1 cellular context compared by ENCODE assay signal in genomic region chr17:48478224-48479013, GRCh38.
TF ChIP-seq lines count a peak whose summit lies in the region.

No MANE protein-coding gene starts in this region.

TF ChIP-seq in K562, 482 proteins besides CTCF, POLR2A, EP300 and RAD21 (continued from another document and continues in another):
- TF ChIP-seq, protein P1, sequence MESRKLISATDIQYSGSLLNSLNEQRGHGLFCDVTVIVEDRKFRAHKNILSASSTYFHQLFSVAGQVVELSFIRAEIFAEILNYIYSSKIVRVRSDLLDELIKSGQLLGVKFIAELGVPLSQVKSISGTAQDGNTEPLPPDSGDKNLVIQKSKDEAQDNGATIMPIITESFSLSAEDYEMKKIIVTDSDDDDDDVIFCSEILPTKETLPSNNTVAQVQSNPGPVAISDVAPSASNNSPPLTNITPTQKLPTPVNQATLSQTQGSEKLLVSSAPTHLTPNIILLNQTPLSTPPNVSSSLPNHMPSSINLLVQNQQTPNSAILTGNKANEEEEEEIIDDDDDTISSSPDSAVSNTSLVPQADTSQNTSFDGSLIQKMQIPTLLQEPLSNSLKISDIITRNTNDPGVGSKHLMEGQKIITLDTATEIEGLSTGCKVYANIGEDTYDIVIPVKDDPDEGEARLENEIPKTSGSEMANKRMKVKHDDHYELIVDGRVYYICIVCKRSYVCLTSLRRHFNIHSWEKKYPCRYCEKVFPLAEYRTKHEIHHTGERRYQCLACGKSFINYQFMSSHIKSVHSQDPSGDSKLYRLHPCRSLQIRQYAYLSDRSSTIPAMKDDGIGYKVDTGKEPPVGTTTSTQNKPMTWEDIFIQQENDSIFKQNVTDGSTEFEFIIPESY (CRISPR knock-in tag; IDR thresholded peaks at IDR 0.05): no peak
- TF ChIP-seq, protein P2, sequence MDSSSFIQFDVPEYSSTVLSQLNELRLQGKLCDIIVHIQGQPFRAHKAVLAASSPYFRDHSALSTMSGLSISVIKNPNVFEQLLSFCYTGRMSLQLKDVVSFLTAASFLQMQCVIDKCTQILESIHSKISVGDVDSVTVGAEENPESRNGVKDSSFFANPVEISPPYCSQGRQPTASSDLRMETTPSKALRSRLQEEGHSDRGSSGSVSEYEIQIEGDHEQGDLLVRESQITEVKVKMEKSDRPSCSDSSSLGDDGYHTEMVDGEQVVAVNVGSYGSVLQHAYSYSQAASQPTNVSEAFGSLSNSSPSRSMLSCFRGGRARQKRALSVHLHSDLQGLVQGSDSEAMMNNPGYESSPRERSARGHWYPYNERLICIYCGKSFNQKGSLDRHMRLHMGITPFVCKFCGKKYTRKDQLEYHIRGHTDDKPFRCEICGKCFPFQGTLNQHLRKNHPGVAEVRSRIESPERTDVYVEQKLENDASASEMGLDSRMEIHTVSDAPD (CRISPR knock-in tag; IDR thresholded peaks at IDR 0.05): no peak
- TF ChIP-seq CEBPG (CRISPR knock-in tag; IDR thresholded peaks at IDR 0.05): peak; percentile 58; the same call in 1 of the 2 replicates
- peak; percentile 65 to 72 for TF ChIP-seq CEBPG (tag; conservative IDR thresholded peaks at IDR 0.05 in 1 of 2, IDR thresholded peaks at IDR 0.05 in 1 of 2)
- TF ChIP-seq ZNF695 (CRISPR knock-in tag; IDR thresholded peaks at IDR 0.05): no peak
- no peak for TF ChIP-seq ZNF75A (CRISPR knock-in tag; IDR thresholded peaks at IDR 0.05)
- TF ChIP-seq ZNF583 (CRISPR knock-in tag; IDR thresholded peaks at IDR 0.05): no peak
- TF ChIP-seq MAFG (tag; conservative IDR thresholded peaks at IDR 0.05): no peak
- peak in 1 of 2 experiments; percentile 26; a peak in 1 of 3 replicates for TF ChIP-seq CBX3 (IDR thresholded peaks at IDR 0.05; ENCODE audit: borderline replicate concordance in 1 of 2, low read length in 2 of 2)
- TF ChIP-seq E2F3 (CRISPR knock-in tag; IDR thresholded peaks at IDR 0.05): no peak
- TF ChIP-seq PREB (CRISPR knock-in tag; IDR thresholded peaks at IDR 0.05): no peak
- TF ChIP-seq ZNF224 (CRISPR knock-in tag; IDR thresholded peaks at IDR 0.05): no peak
- TF ChIP-seq LCOR (CRISPR knock-in tag; IDR thresholded peaks at IDR 0.05): no peak
- no peak for TF ChIP-seq SRSF7 (optimal IDR thresholded peaks at IDR 0.05; ENCODE audit: low read depth, low read length)
- peak in 1 of 2 experiments; percentile 85; a peak in 1 of 4 replicates for TF ChIP-seq KDM4B (IDR thresholded peaks at IDR 0.05; ENCODE audit: borderline replicate concordance in 2 of 2, low read depth in 1 of 2)
- TF ChIP-seq ZC3H4 (CRISPR knock-in tag; IDR thresholded peaks at IDR 0.05; ENCODE audit: borderline replicate concordance): no peak
- TF ChIP-seq GATAD2A (IDR thresholded peaks at IDR 0.05): no peak; the same call in 1 of the 2 replicates
- no peak for TF ChIP-seq ZNF280B (CRISPR knock-in tag; IDR thresholded peaks at IDR 0.05)
- TF ChIP-seq MCM5 (IDR thresholded peaks at IDR 0.05; ENCODE audit: low read depth): no peak
- peak; percentile 58 to 99 for TF ChIP-seq KDM1A (IDR thresholded peaks at IDR 0.05)
- TF ChIP-seq NR2C2 (CRISPR knock-in tag; IDR thresholded peaks at IDR 0.05): no peak
- TF ChIP-seq NR2C2 (tag; IDR thresholded peaks at IDR 0.05): peak; percentile 48
- no peak for TF ChIP-seq KAT2B (IDR thresholded peaks at IDR 0.05; ENCODE audit: low read depth, low read length)
- no peak for TF ChIP-seq ZNF212 (CRISPR knock-in tag; IDR thresholded peaks at IDR 0.05)
- TF ChIP-seq ZNF134 (CRISPR knock-in tag; conservative IDR thresholded peaks at IDR 0.05): no peak
- TF ChIP-seq, protein P3, sequence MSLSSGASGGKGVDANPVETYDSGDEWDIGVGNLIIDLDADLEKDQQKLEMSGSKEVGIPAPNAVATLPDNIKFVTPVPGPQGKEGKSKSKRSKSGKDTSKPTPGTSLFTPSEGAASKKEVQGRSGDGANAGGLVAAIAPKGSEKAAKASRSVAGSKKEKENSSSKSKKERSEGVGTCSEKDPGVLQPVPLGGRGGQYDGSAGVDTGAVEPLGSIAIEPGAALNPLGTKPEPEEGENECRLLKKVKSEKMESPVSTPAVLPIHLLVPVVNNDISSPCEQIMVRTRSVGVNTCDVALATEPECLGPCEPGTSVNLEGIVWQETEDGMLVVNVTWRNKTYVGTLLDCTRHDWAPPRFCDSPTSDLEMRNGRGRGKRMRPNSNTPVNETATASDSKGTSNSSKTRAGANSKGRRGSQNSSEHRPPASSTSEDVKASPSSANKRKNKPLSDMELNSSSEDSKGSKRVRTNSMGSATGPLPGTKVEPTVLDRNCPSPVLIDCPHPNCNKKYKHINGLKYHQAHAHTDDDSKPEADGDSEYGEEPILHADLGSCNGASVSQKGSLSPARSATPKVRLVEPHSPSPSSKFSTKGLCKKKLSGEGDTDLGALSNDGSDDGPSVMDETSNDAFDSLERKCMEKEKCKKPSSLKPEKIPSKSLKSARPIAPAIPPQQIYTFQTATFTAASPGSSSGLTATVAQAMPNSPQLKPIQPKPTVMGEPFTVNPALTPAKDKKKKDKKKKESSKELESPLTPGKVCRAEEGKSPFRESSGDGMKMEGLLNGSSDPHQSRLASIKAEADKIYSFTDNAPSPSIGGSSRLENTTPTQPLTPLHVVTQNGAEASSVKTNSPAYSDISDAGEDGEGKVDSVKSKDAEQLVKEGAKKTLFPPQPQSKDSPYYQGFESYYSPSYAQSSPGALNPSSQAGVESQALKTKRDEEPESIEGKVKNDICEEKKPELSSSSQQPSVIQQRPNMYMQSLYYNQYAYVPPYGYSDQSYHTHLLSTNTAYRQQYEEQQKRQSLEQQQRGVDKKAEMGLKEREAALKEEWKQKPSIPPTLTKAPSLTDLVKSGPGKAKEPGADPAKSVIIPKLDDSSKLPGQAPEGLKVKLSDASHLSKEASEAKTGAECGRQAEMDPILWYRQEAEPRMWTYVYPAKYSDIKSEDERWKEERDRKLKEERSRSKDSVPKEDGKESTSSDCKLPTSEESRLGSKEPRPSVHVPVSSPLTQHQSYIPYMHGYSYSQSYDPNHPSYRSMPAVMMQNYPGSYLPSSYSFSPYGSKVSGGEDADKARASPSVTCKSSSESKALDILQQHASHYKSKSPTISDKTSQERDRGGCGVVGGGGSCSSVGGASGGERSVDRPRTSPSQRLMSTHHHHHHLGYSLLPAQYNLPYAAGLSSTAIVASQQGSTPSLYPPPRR (CRISPR knock-in tag; IDR thresholded peaks at IDR 0.05; ENCODE audit: borderline replicate concordance): peak; percentile 25; the same call in 1 of the 2 replicates
- TF ChIP-seq ZNF384 (IDR thresholded peaks at IDR 0.05; ENCODE audit: low read depth, low read length): no peak
- TF ChIP-seq SIRT6 (IDR thresholded peaks at IDR 0.05; ENCODE audit: low read depth, low read length): no peak
- TF ChIP-seq ZFP1 (CRISPR knock-in tag; IDR thresholded peaks at IDR 0.05): no peak
- no peak for TF ChIP-seq SAFB2 (IDR thresholded peaks at IDR 0.05; ENCODE audit: borderline replicate concordance, low read depth, low read length, severe bottlenecking)
- no peak for TF ChIP-seq ZKSCAN3 (CRISPR knock-in tag; IDR thresholded peaks at IDR 0.05)
- no peak for TF ChIP-seq ZNF347 (CRISPR knock-in tag; IDR thresholded peaks at IDR 0.05; ENCODE audit: low read depth)
- peak; percentile 81 for TF ChIP-seq LEF1 (IDR thresholded peaks at IDR 0.05)
- no peak for TF ChIP-seq DEAF1 (CRISPR knock-in tag; IDR thresholded peaks at IDR 0.05)
- peak; percentile 63 for TF ChIP-seq GATAD2B (IDR thresholded peaks at IDR 0.05; ENCODE audit: borderline replicate concordance)
- TF ChIP-seq PTRF (tag; IDR thresholded peaks at IDR 0.05): no peak
- TF ChIP-seq POLR2H (tag; IDR thresholded peaks at IDR 0.05; ENCODE audit: low read depth): no peak
- no peak for TF ChIP-seq HNRNPL (IDR thresholded peaks at IDR 0.05; ENCODE audit: low read depth, low read length)
- peak; percentile 92 for TF ChIP-seq CBFA2T3 (IDR thresholded peaks at IDR 0.05)
- TF ChIP-seq TEAD2 (tag; IDR thresholded peaks at IDR 0.05): no peak
- no peak for TF ChIP-seq SMARCA5 (IDR thresholded peaks at IDR 0.05)
- TF ChIP-seq SPI1 (IDR thresholded peaks at IDR 0.05; ENCODE audit: borderline replicate concordance, low read depth, low read length): peak; percentile 73
- no peak for TF ChIP-seq ZNF253 (CRISPR knock-in tag; conservative IDR thresholded peaks at IDR 0.05)
- TF ChIP-seq ZNF512 (tag; IDR thresholded peaks at IDR 0.05): no peak
- no peak for TF ChIP-seq HDAC8 (tag; IDR thresholded peaks at IDR 0.05)
- TF ChIP-seq HDAC6 (IDR thresholded peaks at IDR 0.05; ENCODE audit: low read depth, low read length): no peak
- TF ChIP-seq DLX4 (CRISPR knock-in tag; IDR thresholded peaks at IDR 0.05): no peak
- TF ChIP-seq NFE2 (IDR thresholded peaks at IDR 0.05; ENCODE audit: low read depth): peak; percentile 35; the same call in 1 of the 2 replicates
- no peak for TF ChIP-seq ZNF324 (CRISPR knock-in tag; IDR thresholded peaks at IDR 0.05)
- 0 out of 2 replicates have a peak, but pooled peaks have one; percentile 29 for TF ChIP-seq RBFOX2 (IDR thresholded peaks at IDR 0.05; ENCODE audit: low read depth, low read length)
- no peak for TF ChIP-seq ZBTB5 (IDR thresholded peaks at IDR 0.05)
- TF ChIP-seq MEIS2 (IDR thresholded peaks at IDR 0.05; ENCODE audit: partially characterized antibody): peak; percentile 98
- TF ChIP-seq, protein P4, sequence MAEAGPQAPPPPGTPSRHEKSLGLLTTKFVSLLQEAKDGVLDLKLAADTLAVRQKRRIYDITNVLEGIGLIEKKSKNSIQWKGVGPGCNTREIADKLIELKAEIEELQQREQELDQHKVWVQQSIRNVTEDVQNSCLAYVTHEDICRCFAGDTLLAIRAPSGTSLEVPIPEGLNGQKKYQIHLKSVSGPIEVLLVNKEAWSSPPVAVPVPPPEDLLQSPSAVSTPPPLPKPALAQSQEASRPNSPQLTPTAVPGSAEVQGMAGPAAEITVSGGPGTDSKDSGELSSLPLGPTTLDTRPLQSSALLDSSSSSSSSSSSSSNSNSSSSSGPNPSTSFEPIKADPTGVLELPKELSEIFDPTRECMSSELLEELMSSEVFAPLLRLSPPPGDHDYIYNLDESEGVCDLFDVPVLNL (CRISPR knock-in tag; IDR thresholded peaks at IDR 0.05; ENCODE audit: low read depth): no peak
- no peak for TF ChIP-seq COPS2 (conservative IDR thresholded peaks at IDR 0.05)
- peak in 1 of 3 experiments; percentile 25 for TF ChIP-seq YY1 (IDR thresholded peaks at IDR 0.05; ENCODE audit: borderline replicate concordance in 1 of 3, control insufficient read depth in 1 of 3, extremely low read depth in 1 of 3, insufficient read depth in 3 of 3, insufficient read length in 1 of 3, insufficient replicate concordance in 2 of 3, low read depth in 1 of 3, low read length in 2 of 3)
